In genomic region chr17:72717676-72718075, GRCh38 we compare ENCODE assay signal across 27 cellular contexts.
DNase-seq lines count a peak whose midpoint lies in the region; ATAC-seq lines count a peak whose summit lies in the region.
"Had no signal": no experiment of that assay in that cellular context is flagged by ENCODE, and none has a peak within 500 bp of the region (broad histone marks: within the 10 kb centered on the region; RNA-seq: fewer than 3 reads in every experiment).

No MANE protein-coding gene starts in this region.

- H3K27me3 ChIP-seq in naive thymus-derived CD4-positive, alpha-beta T cell (ENCODE audit: control insufficient read depth in 2 of 2, insufficient read depth in 2 of 2, low read length in 2 of 2) = no peaks in the 10 kb centered on the region
- H3K27me3 ChIP-seq: body of pancreas, suprapubic skin, uterus had no signal

- H3K27ac ChIP-seq in naive thymus-derived CD4-positive, alpha-beta T cell (ENCODE audit: low read depth, low read length) = no peak overlapping the region
- H3K27ac ChIP-seq: body of pancreas, KMS-11, parathyroid adenoma, suprapubic skin, uterus had no signal

- ATAC-seq in T-helper 17 cell = no peak
- ATAC-seq in naive thymus-derived CD4-positive, alpha-beta T cell = no peak
- ATAC-seq in GM21447 (IDR thresholded peaks at IDR 0.05; ENCODE audit: unreplicated experiment) = no peak
- no peak for ATAC-seq in GM21515 (IDR thresholded peaks at IDR 0.05; ENCODE audit: unreplicated experiment)
- ATAC-seq: body of pancreas; right cardiac atrium; Right ventricle myocardium inferior; SK-N-SH treated with all-trans-retinoic acid at 6 μM for 48 hours; stimulated activated naive B cell treated with anti-CD40 and anti-IgM and Interleukin-4, amounts not matched to agents 10 μg/mL and 1 μg/mL and 100 μg/mL, for 72 hours had no signal

- no peaks in the 10 kb centered on the region for H3K9me3 ChIP-seq in T-helper 17 cell (ENCODE audit: control insufficient read depth, low read length, poor library complexity, severe bottlenecking)
- no peaks in the 10 kb centered on the region for H3K9me3 ChIP-seq in naive thymus-derived CD4-positive, alpha-beta T cell (ENCODE audit: control insufficient read depth in 2 of 3, low read length in 3 of 3)
- H3K9me3 ChIP-seq: body of pancreas, suprapubic skin, uterus had no signal

- H3K27ac Mint-ChIP-seq in T-helper 17 cell = peak overlapping the region; percentile 96
- H3K27ac Mint-ChIP-seq in naive thymus-derived CD4-positive, alpha-beta T cell = peak overlapping the region in 6 of 9 donors; percentile 38 to 87 (median 55)
- H3K27ac Mint-ChIP-seq: nephron had no signal

- H3K9me3 Mint-ChIP-seq in naive thymus-derived CD4-positive, alpha-beta T cell = peaks cover 0 to 3% (median 0%) of the 10 kb centered on the region in 11 donors
- H3K9me3 Mint-ChIP-seq: nephron; stimulated activated naive B cell treated with anti-CD40 and anti-IgM and Interleukin-4, amounts not matched to agents 10 μg/mL and 1 μg/mL and 100 μg/mL, for 72 hours; T-helper 2 cell treated with Interferon-gamma antibody and Interleukin-4, amounts not matched to agents 5 μg/mL and 100 μg/mL, for 36 hours had no signal

- no peak overlapping the region for H3K4me3 ChIP-seq in naive thymus-derived CD4-positive, alpha-beta T cell (ENCODE audit: low read length)
- H3K4me3 ChIP-seq: body of pancreas, suprapubic skin, uterus had no signal

- peaks cover 17% of the 10 kb centered on the region for H3K4me1 Mint-ChIP-seq in T-helper 17 cell
- peaks cover 16 to 58% (median 18%) of the 10 kb centered on the region in 7 donors for H3K4me1 Mint-ChIP-seq in naive thymus-derived CD4-positive, alpha-beta T cell
- H3K4me1 Mint-ChIP-seq: nephron had no signal

- DNase-seq in A172 (ENCODE audit: low spot score) (peak; percentile 32), HK-2 (ENCODE audit: unreplicated experiment) (peak; percentile 35), T-helper 17 cell (no peak), COLO668 (lab: John Stamatoyannopoulos, UW; ENCODE audit: unreplicated experiment) (no peak)
- no peak for DNase-seq in naive thymus-derived CD4-positive, alpha-beta T cell
- no peak for DNase-seq in stimulated activated CD4-positive, alpha-beta T cell treated with anti-CD3 and anti-CD28 coated beads, Interleukin-12 subunit alpha, Interleukin-12 subunit beta, amount 100 ng/mL, for 4 hours
- DNase-seq: activated CD4-positive, alpha-beta T cell treated with anti-CD3 and anti-CD28 coated beads for 4 hours; activated naive CD4-positive, alpha-beta T cell; activated T-cell treated with anti-CD3 and anti-CD28 coated beads, Interleukin-2, amount 50 U/mL, for 48 hours; body of pancreas; cerebellar nuclear complex; DMS79; GF-D8; NCI-H1436 treated with DMSO at 0.1 percent for 48 hours; right cardiac atrium; stimulated activated CD4-positive, alpha-beta T cell treated with anti-CD3 and anti-CD28 coated beads, Interleukin-4, amount 100 ng/mL, for 24 hours; stimulated activated naive B cell treated with anti-CD40 and anti-IgM and Interleukin-4, amounts not matched to agents 10 μg/mL and 1 μg/mL and 100 μg/mL, for 72 hours; uterus had no signal

- no peaks in the 10 kb centered on the region for H3K36me3 ChIP-seq in naive thymus-derived CD4-positive, alpha-beta T cell (ENCODE audit: control insufficient read depth in 2 of 3, insufficient read depth in 3 of 3, low read length in 3 of 3)
- H3K36me3 ChIP-seq: suprapubic skin, uterus had no signal

- no peak overlapping the region for H3K4me3 Mint-ChIP-seq in T-helper 17 cell
- H3K4me3 Mint-ChIP-seq in naive thymus-derived CD4-positive, alpha-beta T cell = no peak overlapping the region
- H3K4me3 Mint-ChIP-seq: nephron; stimulated activated naive B cell treated with anti-CD40 and anti-IgM and Interleukin-4, amounts not matched to agents 10 μg/mL and 1 μg/mL and 100 μg/mL, for 72 hours had no signal

- no peaks in the 10 kb centered on the region for H3K27me3 Mint-ChIP-seq in T-helper 17 cell
- no peaks in the 10 kb centered on the region for H3K27me3 Mint-ChIP-seq in naive thymus-derived CD4-positive, alpha-beta T cell
- H3K27me3 Mint-ChIP-seq: stimulated activated naive B cell treated with anti-CD40 and anti-IgM and Interleukin-4, amounts not matched to agents 10 μg/mL and 1 μg/mL and 100 μg/mL, for 72 hours had no signal

- peaks cover 13 to 15% of the 10 kb centered on the region in 2 donors for H3K4me1 ChIP-seq in naive thymus-derived CD4-positive, alpha-beta T cell (ENCODE audit: control insufficient read depth in 2 of 2, insufficient read depth in 2 of 2, low read length in 2 of 2)
- H3K4me1 ChIP-seq: body of pancreas, parathyroid adenoma, uterus had no signal

- no peaks in the 10 kb centered on the region for H3K36me3 Mint-ChIP-seq in T-helper 17 cell (ENCODE audit: low read depth)
- peaks cover 0 to 25% (median 18%) of the 10 kb centered on the region in 5 donors for H3K36me3 Mint-ChIP-seq in naive thymus-derived CD4-positive, alpha-beta T cell

- intact Hi-C loops in naive thymus-derived CD4-positive, alpha-beta T cell (cut with micrococcal nuclease) = loop anchor here in 1 of 2 donors (2.0 kb wide), 1 partner anchor 125 kb away; no protein-coding TSS in a partner anchor

- CTCF ChIA-PET in naive thymus-derived CD4-positive, alpha-beta T cell (lab: Charles Lee) = interaction anchor here (0.9 to 1.1 kb wide), 2 partner anchors 10 to 11 kb away, joined by 3 to 4 read pairs; no protein-coding TSS in a partner anchor

- POLR2A ChIA-PET in naive thymus-derived CD4-positive, alpha-beta T cell (lab: Charles Lee) = no interaction called here

Comparison
In these comparisons a context has a peak if more than half of its experiments do, and no peak if none do; other contexts are left out.
1. DNase-seq: peak in A172 (single experiment) and HK-2 (single experiment); none in T-helper 17 cell (0 of 3), naive thymus-derived CD4-positive, alpha-beta T cell (0 of 9), stimulated activated CD4-positive, alpha-beta T cell treated with anti-CD3 and anti-CD28 coated beads, Interleukin-12 subunit alpha, Interleukin-12 subunit beta, amount 100 ng/mL, for 4 hours (single experiment) and COLO668 (single experiment).